In the genomic region with DNA sequence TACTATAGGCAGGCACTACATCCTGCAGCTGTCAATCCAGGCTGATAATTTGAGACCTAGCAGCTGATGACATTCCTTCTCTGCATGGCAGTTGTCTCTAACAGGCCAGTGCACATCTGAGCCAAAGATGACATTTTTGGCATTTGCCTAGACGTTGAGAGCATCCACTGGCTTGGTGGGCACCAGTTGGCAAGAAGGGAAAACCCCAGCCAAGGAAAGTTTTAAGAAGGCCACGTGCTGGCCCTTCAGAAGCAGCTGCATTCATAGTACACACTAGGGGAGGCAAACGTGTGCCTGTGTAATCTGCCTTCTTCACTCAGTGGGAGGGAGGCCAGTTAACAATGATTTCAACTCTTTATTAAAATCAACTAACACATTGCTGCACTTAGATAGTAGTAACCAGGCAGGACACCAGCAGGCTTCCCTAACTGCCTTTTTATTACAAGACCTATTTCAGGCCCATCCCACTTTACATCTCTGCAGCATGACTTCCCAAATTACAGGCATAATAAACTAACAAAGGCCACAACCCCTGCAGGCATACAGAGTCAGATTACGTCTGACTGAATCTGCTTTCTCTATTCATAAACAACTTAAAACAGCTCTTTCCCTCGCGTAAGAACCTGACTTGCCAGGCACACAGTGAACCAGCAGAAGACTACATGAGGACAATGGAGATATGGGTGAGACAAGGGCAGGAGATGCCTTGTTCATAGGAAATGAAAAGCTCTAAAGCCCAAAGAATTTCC, we compare ENCODE assay signal across 8 cellular contexts.
DNase-seq lines count a peak whose midpoint lies in the region; ATAC-seq, FAIRE-seq and TF ChIP-seq lines count a peak whose summit lies in the region.
"Had no signal": no experiment of that assay in that cellular context is flagged by ENCODE, and none has a peak within 500 bp of the region (broad histone marks: within the 10 kb centered on the region; RNA-seq: fewer than 3 reads in every experiment).

No MANE protein-coding gene starts in this region.

- DNase-seq in MG63 (peak; percentile 32), T1000 (lab: John Stamatoyannopoulos, UW) (peak; percentile 55), right cardiac atrium (no peak), NCI-H526 (lab: John Stamatoyannopoulos, UW) (no peak), H54 (ENCODE audit: insufficient read length, low spot score) (no peak), NCI-H1930 (lab: John Stamatoyannopoulos, UW) (no peak)
- DNase-seq in stimulated activated naive B cell treated with anti-CD40 and anti-IgM and Interleukin-4, amounts not matched to agents 10 μg/mL and 1 μg/mL and 100 μg/mL, for 72 hours = no peak

- intact Hi-C loops in right cardiac atrium (cut with DNase I) = no loop called here

- no peaks in the 10 kb centered on the region for H3K36me3 ChIP-seq in MG63

- H3K9me3 ChIP-seq in MG63 = no peaks in the 10 kb centered on the region
- H3K9me3 ChIP-seq in right cardiac atrium (ENCODE audit: control insufficient read depth, low read length) = no peaks in the 10 kb centered on the region

- H3K27ac Mint-ChIP-seq in stimulated activated naive B cell treated with anti-CD40 and anti-IgM and Interleukin-4, amounts not matched to agents 10 μg/mL and 1 μg/mL and 100 μg/mL, for 72 hours = no peak overlapping the region

- no peak for TF ChIP-seq POLR2A in H54 (IDR thresholded peaks at IDR 0.05; ENCODE audit: low read depth, low read length)

- H3K9me3 Mint-ChIP-seq in stimulated activated naive B cell treated with anti-CD40 and anti-IgM and Interleukin-4, amounts not matched to agents 10 μg/mL and 1 μg/mL and 100 μg/mL, for 72 hours = peaks cover 0 to 3% of the 10 kb centered on the region in 2 donors

- FAIRE-seq in H54 (lab: Jason Lieb, UNC) = no peak

- H3K4me1 Mint-ChIP-seq in stimulated activated naive B cell treated with anti-CD40 and anti-IgM and Interleukin-4, amounts not matched to agents 10 μg/mL and 1 μg/mL and 100 μg/mL, for 72 hours = peaks cover 17 to 33% of the 10 kb centered on the region in 2 donors

- 18% methylated on average over 6 of the region's 6 CpGs for WGBS in right cardiac atrium

- H3K4me3 Mint-ChIP-seq in stimulated activated naive B cell treated with anti-CD40 and anti-IgM and Interleukin-4, amounts not matched to agents 10 μg/mL and 1 μg/mL and 100 μg/mL, for 72 hours = peak overlapping the region in 1 of 2 donors; percentile 39

- peak; percentile 69 to 84 for ATAC-seq in right cardiac atrium
- ATAC-seq in stimulated activated naive B cell treated with anti-CD40 and anti-IgM and Interleukin-4, amounts not matched to agents 10 μg/mL and 1 μg/mL and 100 μg/mL, for 72 hours (replicated peaks) = peak; percentile 43 to 47

- H3K27me3 ChIP-seq in MG63 (no peaks in the 10 kb centered on the region), right cardiac atrium (ENCODE audit: control insufficient read depth, insufficient read depth) (no peaks in the 10 kb centered on the region)

- peaks cover 11% of the 10 kb centered on the region for H3K4me1 ChIP-seq in right cardiac atrium (ENCODE audit: control insufficient read depth, insufficient read depth, low read length)

- no peaks in the 10 kb centered on the region for H3K27me3 Mint-ChIP-seq in stimulated activated naive B cell treated with anti-CD40 and anti-IgM and Interleukin-4, amounts not matched to agents 10 μg/mL and 1 μg/mL and 100 μg/mL, for 72 hours

- H3K36me3 Mint-ChIP-seq in stimulated activated naive B cell treated with anti-CD40 and anti-IgM and Interleukin-4, amounts not matched to agents 10 μg/mL and 1 μg/mL and 100 μg/mL, for 72 hours = no peaks in the 10 kb centered on the region

- H3K4me3 ChIP-seq in MG63 (no peak overlapping the region), right cardiac atrium (ENCODE audit: low read length) (no peak overlapping the region)
- H3K4me3 ChIP-seq: coronary artery had no signal

- peak overlapping the region; percentile 49 for H3K27ac ChIP-seq in right cardiac atrium (ENCODE audit: low read length)
- H3K27ac ChIP-seq: coronary artery had no signal

Comparison
In these comparisons a context has a peak if more than half of its experiments do, and no peak if none do; other contexts are left out.
1. DNase-seq: peak in MG63 (single experiment) and T1000 (single experiment); none in right cardiac atrium (0 of 3), stimulated activated naive B cell treated with anti-CD40 and anti-IgM and Interleukin-4, amounts not matched to agents 10 μg/mL and 1 μg/mL and 100 μg/mL, for 72 hours (single experiment), NCI-H526 (0 of 2), H54 (single experiment) and NCI-H1930 (0 of 2).